In genomic region chr7:132779164-132779563, GRCh38 we compare ENCODE assay signal across 19 cellular contexts.
"Had no signal": no experiment of that assay in that cellular context is flagged by ENCODE, and none has a peak within 500 bp of the region (broad histone marks: within the 10 kb centered on the region; RNA-seq: fewer than 3 reads in every experiment).

No MANE protein-coding gene starts in this region.

- H3K9me3 ChIP-seq: left ventricle myocardium inferior, mucosa of descending colon had no signal

- H3K4me3 ChIP-seq: left ventricle myocardium inferior, mucosa of descending colon had no signal

- H3K27ac ChIP-seq: brain microvascular endothelial cell, left ventricle myocardium inferior had no signal

- H3K4me3 Mint-ChIP-seq: activated CD4-positive, alpha-beta memory T cell treated with anti-CD3 and anti-CD28 coated beads, Interleukin-2, amount 10 ng/mL, durations not matched to agents 7 days and 5 days; activated naive CD8-positive, alpha-beta T cell treated with anti-CD3 and anti-CD28 coated beads, Interleukin-2, amount 10 ng/mL, durations not matched to agents 7 days and 5 days; activated T-cell treated with anti-CD3 and anti-CD28 coated beads, Interleukin-2, amount 50 U/mL, for 4 hours; memory B cell had no signal

- ATAC-seq: mucosa of descending colon; naive thymus-derived CD4-positive, alpha-beta T cell; stimulated activated naive CD8-positive, alpha-beta T cell treated with anti-CD3 and anti-CD28 coated beads, Interleukin-15, Interleukin-2, amounts not matched to agents 100 U/mL and 50 U/mL, for 24 hours had no signal

- DNase-seq: activated CD4-positive, alpha-beta memory T cell treated with anti-CD3 and anti-CD28 coated beads, Interleukin-2, amount 10 ng/mL, durations not matched to agents 7 days and 5 days; activated gamma-delta T cell; activated naive CD8-positive, alpha-beta T cell treated with anti-CD3 and anti-CD28 coated beads, Interleukin-2, amount 10 ng/mL, durations not matched to agents 7 days and 5 days; activated T-cell treated with anti-CD3 and anti-CD28 coated beads, Interleukin-2, amount 50 U/mL, for 4 hours; anterior cingulate cortex; brain microvascular endothelial cell; cortex of kidney; effector CD8-positive, alpha-beta T cell; foreskin fibroblast; glutamatergic neuron; left ventricle myocardium inferior; mucosa of descending colon; naive thymus-derived CD4-positive, alpha-beta T cell; stimulated activated CD4-positive, alpha-beta T cell treated with anti-CD3 and anti-CD28 coated beads, Interleukin-15, amount 100 ng/mL, for 24 hours; stimulated activated CD4-positive, alpha-beta T cell treated with anti-CD3 and anti-CD28 coated beads, Interleukin-4, amount 100 ng/mL, for 4 hours; stimulated activated CD8-positive, alpha-beta memory T cell treated with anti-CD3 and anti-CD28 coated beads, Interleukin-4, amount 100 ng/mL, for 48 hours; stimulated activated naive CD8-positive, alpha-beta T cell treated with anti-CD3 and anti-CD28 coated beads, Interleukin-15, Interleukin-2, amounts not matched to agents 100 U/mL and 50 U/mL, for 24 hours; trophoblast cell had no signal

- H3K9me3 Mint-ChIP-seq: activated CD4-positive, alpha-beta memory T cell treated with anti-CD3 and anti-CD28 coated beads, Interleukin-2, amount 10 ng/mL, durations not matched to agents 7 days and 5 days; activated T-cell treated with anti-CD3 and anti-CD28 coated beads, Interleukin-2, amount 50 U/mL, for 4 hours had no signal

- H3K27me3 ChIP-seq: brain microvascular endothelial cell had no signal

- H3K27ac Mint-ChIP-seq: activated CD4-positive, alpha-beta memory T cell treated with anti-CD3 and anti-CD28 coated beads, Interleukin-2, amount 10 ng/mL, durations not matched to agents 7 days and 5 days; activated naive CD8-positive, alpha-beta T cell treated with anti-CD3 and anti-CD28 coated beads, Interleukin-2, amount 10 ng/mL, durations not matched to agents 7 days and 5 days; memory B cell had no signal

- H3K27me3 Mint-ChIP-seq: activated naive CD8-positive, alpha-beta T cell treated with anti-CD3 and anti-CD28 coated beads, Interleukin-2, amount 10 ng/mL, durations not matched to agents 7 days and 5 days had no signal

- H3K36me3 ChIP-seq: brain microvascular endothelial cell had no signal
